In genomic region chr1:151831256-151831591, GRCh38 we compare ENCODE assay signal across 12 cellular contexts. TPM values are rescaled to one million over a fixed set of nuclear protein-coding genes. Genes with fewer than 3 reads are reported as not detected.
A peak's percentile ranks its signal among the peaks of the same experiment; 100 is the strongest.
DNase-seq lines count a peak whose midpoint lies in the region; TF ChIP-seq lines count a peak whose summit lies in the region.
"Had no signal": no experiment of that assay in that cellular context is flagged by ENCODE, and none has a peak within 500 bp of the region (broad histone marks: within the 10 kb centered on the region; RNA-seq: fewer than 3 reads in every experiment).

No MANE protein-coding gene starts in this region.

- H3K4me1 ChIP-seq in mucosa of rectum (ENCODE audit: control insufficient read depth in 2 of 2, insufficient read depth in 2 of 2, low read length in 2 of 2) (peaks cover 40 to 50% of the 10 kb centered on the region in 2 donors), ascending aorta (no peaks in the 10 kb centered on the region)
- H3K4me1 ChIP-seq: SJSA1 had no signal

- H3K27ac ChIP-seq in VCaP (peak overlapping the region; percentile 99), mucosa of rectum (ENCODE audit: low read depth in 2 of 2, low read length in 2 of 2) (peak overlapping the region; percentile 89 to 92), ascending aorta (no peak overlapping the region)
- H3K27ac ChIP-seq: SJSA1 had no signal

- no TSS peak for BruUV-seq in Calu3 (replicated peaks; lab: Mats Ljungman, UMichigan)

- no peak for TF ChIP-seq CTCF in Calu3 (IDR thresholded peaks at IDR 0.05; ENCODE audit: unreplicated experiment)
- TF ChIP-seq CTCF in VCaP (conservative IDR thresholded peaks at IDR 0.05) = no peak
- no peak for TF ChIP-seq CTCF in ascending aorta (IDR thresholded peaks at IDR 0.05)

- peak overlapping the region; percentile 2 for H3K4me3 Mint-ChIP-seq in Calu3 (ENCODE audit: low read depth, unreplicated experiment)

- intact Hi-C loops in Calu3 (cut with micrococcal nuclease; ENCODE audit: unreplicated experiment) = loop anchor here (10.0 kb wide), 1 partner anchor 636 kb away; the partner anchor contains the start of genes PIP5K1A and VPS72
- intact Hi-C loops in ascending aorta (cut with DNase I) = no loop called here

- H3K27ac Mint-ChIP-seq in Calu3 (ENCODE audit: unreplicated experiment) = no peak overlapping the region

- H3K4me3 ChIP-seq in mucosa of rectum (ENCODE audit: low read length in 2 of 2) (peak overlapping the region; percentile 75 to 79), ascending aorta (no peak overlapping the region)
- H3K4me3 ChIP-seq: MG63, SJSA1 had no signal

- no peaks in the 10 kb centered on the region for H3K9me3 Mint-ChIP-seq in Calu3 (ENCODE audit: low read depth, unreplicated experiment)

- CTCF ChIA-PET in Calu3 (lab: Charles Lee) = interaction anchor here (0.6 to 1.4 kb wide), 7 partner anchors 8 to 331 kb away, joined by 3 to 6 read pairs (median 4); partner anchors contain the start of gene C2CD4D

- peak overlapping the region; percentile 84 to 86 for H3K9ac ChIP-seq in mucosa of rectum (ENCODE audit: low read depth in 1 of 2, low read length in 2 of 2)

- peaks cover 0 to 2% of the 10 kb centered on the region in 2 donors for H3K36me3 ChIP-seq in mucosa of rectum (ENCODE audit: control insufficient read depth in 2 of 2, insufficient read depth in 2 of 2, low read length in 2 of 2)
- H3K36me3 ChIP-seq in ascending aorta = no peaks in the 10 kb centered on the region
- H3K36me3 ChIP-seq: MG63, SJSA1 had no signal

- H3K9me3 ChIP-seq in mucosa of rectum (ENCODE audit: control insufficient read depth in 2 of 2, low read length in 2 of 2) (no peaks in the 10 kb centered on the region), ascending aorta (no peaks in the 10 kb centered on the region)
- H3K9me3 ChIP-seq: MG63, SJSA1 had no signal

- no peaks in the 10 kb centered on the region for H3K27me3 Mint-ChIP-seq in Calu3 (ENCODE audit: unreplicated experiment)

- peaks cover under 1% of the 10 kb centered on the region for H3K36me3 Mint-ChIP-seq in Calu3 (ENCODE audit: insufficient read depth, unreplicated experiment)

- no peaks in the 10 kb centered on the region for H3K27me3 ChIP-seq in mucosa of rectum (ENCODE audit: control insufficient read depth in 2 of 2, insufficient read depth in 2 of 2, low read length in 2 of 2)
- H3K27me3 ChIP-seq in ascending aorta = no peaks in the 10 kb centered on the region
- H3K27me3 ChIP-seq: MG63, SJSA1 had no signal

- H3K4me1 Mint-ChIP-seq in Calu3 (ENCODE audit: low read depth, unreplicated experiment) = peaks cover 59% of the 10 kb centered on the region

- DNase-seq in Calu3 (no peak), NCI-H2029 treated with DMSO at 0.1 percent for 48 hours (lab: John Stamatoyannopoulos, UW) (no peak), pons (ENCODE audit: low spot score) (no peak), ascending aorta (ENCODE audit: low spot score in 2 of 2) (no peak)
- DNase-seq: trophoblast cell had no signal

RNA-seq across cellular contexts. Expression of gene RORC, which starts 0.4 kb away (rescaled TPM):
- total RNA-seq in Calu3 (2022) (0.19 and 1.2 TPM in 2 replicates), ascending aorta (not detected)
- total RNA-seq: SJSA1 had no signal

RNA-seq across cellular contexts. Expression of gene C2CD4D, which starts 8.4 kb away (rescaled TPM):
- total RNA-seq in Calu3 (2022) = 1.7 and 2.5 TPM in 2 replicates
- total RNA-seq in ascending aorta = not detected
- total RNA-seq: NCI-H460, SJSA1 had no signal

RNA-seq across cellular contexts. Expression of gene THEM5, which starts 22.3 kb away (rescaled TPM):
- total RNA-seq in Calu3 (2022) (not detected in 2 replicates), ascending aorta (not detected)
- total RNA-seq: NCI-H460, omental fat pad, SJSA1 had no signal

RNA-seq across cellular contexts. Expression of gene LINGO4, which starts 26.0 kb away (rescaled TPM):
- not detected in 2 replicates for total RNA-seq in Calu3 (2022)
- total RNA-seq in ascending aorta = not detected
- total RNA-seq: esophagus mucosa, NCI-H460, SJSA1 had no signal

RNA-seq across cellular contexts. Expression of gene TDRKH, which starts 40.9 kb away (rescaled TPM):
- total RNA-seq in Calu3 (2022) (20.2 and 25.7 TPM in 2 replicates), ascending aorta (1.5 TPM)

Comparison
In these comparisons a context has a peak if more than half of its experiments do, and no peak if none do; other contexts are left out.
1. H3K27ac ChIP-seq: peak in VCaP (single experiment) and mucosa of rectum (2 of 2); none in ascending aorta (0 of 2).
2. H3K4me3 ChIP-seq: peak in mucosa of rectum (2 of 2); none in ascending aorta (0 of 2).